In genomic region chr11:11073996-11074395, GRCh38 we compare ENCODE assay signal across 17 cellular contexts.
"Had no signal": no experiment of that assay in that cellular context is flagged by ENCODE, and none has a peak within 500 bp of the region (broad histone marks: within the 10 kb centered on the region; RNA-seq: fewer than 3 reads in every experiment).

No MANE protein-coding gene starts in this region.

- H3K36me3 Mint-ChIP-seq: activated CD4-positive, alpha-beta memory T cell treated with anti-CD3 and anti-CD28 coated beads for 36 hours; memory B cell; natural killer cell treated with Interleukin-12 subunit alpha and Interleukin-12 subunit beta and Interleukin-15 and Interleukin-18, amount 100 ng/mL, for 72 hours had no signal

- H3K4me1 ChIP-seq: esophagus squamous epithelium had no signal

- H3K27ac Mint-ChIP-seq: activated CD4-positive, alpha-beta memory T cell treated with anti-CD3 and anti-CD28 coated beads for 36 hours; activated naive CD4-positive, alpha-beta T cell treated with anti-CD3 and anti-CD28 coated beads for 36 hours; memory B cell; natural killer cell treated with Interleukin-12 subunit alpha and Interleukin-12 subunit beta and Interleukin-15 and Interleukin-18, amount 100 ng/mL, for 72 hours had no signal

- H3K4me3 Mint-ChIP-seq: activated CD4-positive, alpha-beta memory T cell treated with anti-CD3 and anti-CD28 coated beads for 36 hours; activated naive CD4-positive, alpha-beta T cell treated with anti-CD3 and anti-CD28 coated beads for 36 hours; memory B cell; natural killer cell treated with Interleukin-12 subunit alpha and Interleukin-12 subunit beta and Interleukin-15 and Interleukin-18, amount 100 ng/mL, for 72 hours had no signal

- H3K9me3 ChIP-seq: esophagus squamous epithelium, gastrocnemius medialis, psoas muscle, thyroid gland had no signal

- H3K27ac ChIP-seq: esophagus squamous epithelium, gastrocnemius medialis, psoas muscle, thyroid gland had no signal

- H3K36me3 ChIP-seq: esophagus squamous epithelium, gastrocnemius medialis, thyroid gland had no signal

- H3K4me3 ChIP-seq: esophagus squamous epithelium, gastrocnemius medialis, psoas muscle, thyroid gland had no signal

- H3K27me3 ChIP-seq: esophagus squamous epithelium, gastrocnemius medialis, thyroid gland had no signal

- ATAC-seq: gastrocnemius medialis; left cardiac atrium; natural killer cell treated with Interleukin-12 subunit alpha and Interleukin-12 subunit beta and Interleukin-15 and Interleukin-18, amount 100 ng/mL, for 72 hours; psoas muscle; right cardiac atrium; stimulated activated naive CD8-positive, alpha-beta T cell treated with anti-CD3 and anti-CD28 coated beads, Interleukin-15, Interleukin-2, amounts not matched to agents 100 U/mL and 50 U/mL, for 24 hours had no signal

- DNase-seq: activated CD4-positive, alpha-beta memory T cell treated with anti-CD3 and anti-CD28 coated beads for 36 hours; activated CD4-positive, alpha-beta T cell treated with anti-CD3 and anti-CD28 coated beads for 48 hours; activated naive CD4-positive, alpha-beta T cell treated with anti-CD3 and anti-CD28 coated beads for 36 hours; activated T-cell treated with anti-CD3 and anti-CD28 coated beads, Interleukin-2, amount 50 U/mL, for 48 hours; dermis blood vessel endothelial cell; effector CD8-positive, alpha-beta T cell; esophagus squamous epithelium; gastrocnemius medialis; left cardiac atrium; psoas muscle; right cardiac atrium; stimulated activated CD4-positive, alpha-beta T cell treated with anti-CD3 and anti-CD28 coated beads, Interleukin-12 subunit alpha, Interleukin-12 subunit beta, amount 100 ng/mL, for 4 hours; stimulated activated CD4-positive, alpha-beta T cell treated with anti-CD3 and anti-CD28 coated beads, Interleukin-4, amount 100 ng/mL, for 4 hours; stimulated activated naive CD8-positive, alpha-beta T cell treated with anti-CD3 and anti-CD28 coated beads, Interleukin-15, Interleukin-2, amounts not matched to agents 100 U/mL and 50 U/mL, for 24 hours; thyroid gland had no signal
